In the genomic region with DNA sequence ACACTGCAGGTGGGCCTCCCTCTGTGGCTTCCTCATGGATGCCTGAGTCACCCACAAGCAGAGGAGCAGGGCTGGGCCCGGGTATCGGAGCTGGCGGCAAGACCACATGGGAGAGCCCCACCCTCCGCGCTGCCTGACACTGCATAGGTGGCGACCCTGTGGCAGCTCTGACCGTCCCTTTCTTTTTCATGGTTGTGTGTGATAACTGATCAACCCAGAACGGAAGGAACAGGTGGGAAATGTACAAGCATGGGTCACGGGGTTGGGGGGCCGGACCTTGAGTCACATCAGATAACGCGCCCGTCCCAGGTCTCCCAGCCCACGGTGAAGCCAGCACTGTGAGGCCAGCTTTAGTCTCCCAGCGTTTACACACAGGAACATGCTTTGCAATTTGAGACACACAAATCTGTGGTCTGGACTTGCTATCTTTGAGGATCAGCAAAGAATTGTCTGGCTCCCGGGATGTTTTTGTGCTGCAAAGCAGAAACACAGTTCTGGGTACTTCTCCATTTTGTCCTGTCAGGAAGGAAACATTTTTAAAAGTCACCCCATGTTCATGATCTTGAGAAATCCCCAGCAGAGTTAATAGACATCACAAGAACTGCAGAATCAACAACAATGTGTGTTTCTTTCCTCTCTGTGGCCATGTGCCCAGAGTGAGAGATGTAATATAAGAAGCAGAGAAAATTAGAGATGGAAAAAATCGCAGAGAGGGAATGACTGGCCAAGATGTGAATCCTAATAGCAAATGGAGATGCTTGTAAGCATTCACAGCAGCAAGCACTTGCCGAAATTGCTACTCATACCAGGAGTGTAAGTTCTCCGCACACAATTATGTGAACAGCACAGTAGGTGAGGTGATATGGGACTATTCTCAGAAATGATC, we compare ENCODE assay signal across 8 cellular contexts.
A peak's percentile ranks its signal among the peaks of the same experiment; 100 is the strongest.
DNase-seq lines count a peak whose midpoint lies in the region; ATAC-seq and TF ChIP-seq lines count a peak whose summit lies in the region.

No MANE protein-coding gene starts in this region.

- no peaks in the 10 kb centered on the region for H3K9me3 Mint-ChIP-seq in activated CD8-positive, alpha-beta T cell treated with anti-CD3 and anti-CD28 coated beads, Interleukin-2, amount 10 ng/mL, durations not matched to agents 7 days and 5 days (ENCODE audit: insufficient read depth)

- H3K4me1 Mint-ChIP-seq in activated CD8-positive, alpha-beta T cell treated with anti-CD3 and anti-CD28 coated beads, Interleukin-2, amount 10 ng/mL, durations not matched to agents 7 days and 5 days (ENCODE audit: low read depth) = peaks cover 13% of the 10 kb centered on the region

- no peak overlapping the region for H3K27ac Mint-ChIP-seq in activated CD8-positive, alpha-beta T cell treated with anti-CD3 and anti-CD28 coated beads, Interleukin-2, amount 10 ng/mL, durations not matched to agents 7 days and 5 days

- CTCF ChIA-PET in activated CD8-positive, alpha-beta T cell treated with anti-CD3 and anti-CD28 coated beads, Interleukin-2, amount 10 ng/mL, durations not matched to agents 7 days and 5 days (lab: Charles Lee) = no interaction called here

- DNase-seq in DMS 273 treated with DMSO at 0.1 percent for 48 hours (lab: John Stamatoyannopoulos, UW) = peak; percentile 11
- no peak for DNase-seq in activated CD8-positive, alpha-beta T cell treated with anti-CD3 and anti-CD28 coated beads, Interleukin-2, amount 10 ng/mL, durations not matched to agents 7 days and 5 days
- DNase-seq in glomerular visceral epithelial cell (ENCODE audit: extremely low spot score) = peak; percentile 67
- DNase-seq in gastrocnemius medialis = peak; percentile 22 to 38
- DNase-seq in NCI-H2081 (lab: John Stamatoyannopoulos, UW) = no peak
- no peak for DNase-seq in NCI-H187 treated with DMSO at 0.1 percent for 48 hours (lab: John Stamatoyannopoulos, UW)

- peak; percentile 84 for ATAC-seq in GM19328 (IDR thresholded peaks at IDR 0.05; ENCODE audit: unreplicated experiment)
- peak; percentile 82 for ATAC-seq in HG03439 (IDR thresholded peaks at IDR 0.05; ENCODE audit: unreplicated experiment)
- ATAC-seq in activated CD8-positive, alpha-beta T cell treated with anti-CD3 and anti-CD28 coated beads, Interleukin-2, amount 10 ng/mL, durations not matched to agents 7 days and 5 days = peak; percentile 58
- peak; percentile 76 to 85 for ATAC-seq in gastrocnemius medialis

- TF ChIP-seq POLR2A in gastrocnemius medialis (IDR thresholded peaks at IDR 0.05) = no peak

- peak overlapping the region; percentile 70 to 84 (median 73) for H3K27ac ChIP-seq in gastrocnemius medialis

- H3K4me3 Mint-ChIP-seq in activated CD8-positive, alpha-beta T cell treated with anti-CD3 and anti-CD28 coated beads, Interleukin-2, amount 10 ng/mL, durations not matched to agents 7 days and 5 days = no peak overlapping the region

- peaks cover 19 to 22% of the 10 kb centered on the region in 2 donors for H3K4me1 ChIP-seq in gastrocnemius medialis

- no peaks in the 10 kb centered on the region for H3K9me3 ChIP-seq in gastrocnemius medialis

- H3K27me3 ChIP-seq in gastrocnemius medialis = no peaks in the 10 kb centered on the region

- peaks cover 5% of the 10 kb centered on the region for H3K27me3 Mint-ChIP-seq in activated CD8-positive, alpha-beta T cell treated with anti-CD3 and anti-CD28 coated beads, Interleukin-2, amount 10 ng/mL, durations not matched to agents 7 days and 5 days (ENCODE audit: low read depth)

- intact Hi-C loops in gastrocnemius medialis (cut with DNase I; ENCODE audit: low total_unique reads) = no loop called here

- in situ Hi-C loops in gastrocnemius medialis (cut with MboI; ENCODE audit: low sequenced_read_pairs in 4 of 4) = no loop called here

- H3K4me3 ChIP-seq in gastrocnemius medialis = peak overlapping the region; percentile 8 to 51 (median 15)

- POLR2A ChIA-PET in activated CD8-positive, alpha-beta T cell treated with anti-CD3 and anti-CD28 coated beads, Interleukin-2, amount 10 ng/mL, durations not matched to agents 7 days and 5 days (lab: Charles Lee) = no interaction called here

- H3K36me3 ChIP-seq in gastrocnemius medialis = no peaks in the 10 kb centered on the region

- H3K36me3 Mint-ChIP-seq in activated CD8-positive, alpha-beta T cell treated with anti-CD3 and anti-CD28 coated beads, Interleukin-2, amount 10 ng/mL, durations not matched to agents 7 days and 5 days (ENCODE audit: low read depth) = no peaks in the 10 kb centered on the region

- no peak for TF ChIP-seq CTCF in gastrocnemius medialis (IDR thresholded peaks at IDR 0.05 in 4 of 5, conservative IDR thresholded peaks at IDR 0.05 in 1 of 5)

Comparison
In these comparisons a context has a peak if more than half of its experiments do, and no peak if none do; other contexts are left out.
1. DNase-seq: peak in DMS 273 treated with DMSO at 0.1 percent for 48 hours (single experiment), glomerular visceral epithelial cell (single experiment) and gastrocnemius medialis (2 of 2); none in activated CD8-positive, alpha-beta T cell treated with anti-CD3 and anti-CD28 coated beads, Interleukin-2, amount 10 ng/mL, durations not matched to agents 7 days and 5 days (single experiment), NCI-H2081 (0 of 2) and NCI-H187 treated with DMSO at 0.1 percent for 48 hours (single experiment).
2. Peak in every context shown above with its lines, with median percentiles within 50 percentile points of each other: ATAC-seq.